20 cellular contexts compared by ENCODE assay signal in genomic region chr3:150174179-150174578, GRCh38.
"Had no signal": no experiment of that assay in that cellular context is flagged by ENCODE, and none has a peak within 500 bp of the region (broad histone marks: within the 10 kb centered on the region; RNA-seq: fewer than 3 reads in every experiment).

No MANE protein-coding gene starts in this region.

- H3K27ac Mint-ChIP-seq: naive B cell; stimulated activated memory B cell treated with anti-CD40 and anti-IgM and Interleukin-4, amounts not matched to agents 10 μg/mL and 1 μg/mL and 100 μg/mL, for 72 hours; stimulated activated naive CD8-positive, alpha-beta T cell treated with anti-CD3 and anti-CD28 coated beads, Interleukin-15, Interleukin-2, amounts not matched to agents 100 ng/mL and 50 ng/mL, for 24 hours had no signal

- H3K9me3 Mint-ChIP-seq: naive B cell; nephron; stimulated activated memory B cell treated with anti-CD40 and anti-IgM and Interleukin-4, amounts not matched to agents 10 μg/mL and 1 μg/mL and 100 μg/mL, for 72 hours; stimulated activated naive CD8-positive, alpha-beta T cell treated with anti-CD3 and anti-CD28 coated beads, Interleukin-15, Interleukin-2, amounts not matched to agents 100 ng/mL and 50 ng/mL, for 24 hours had no signal

- H2AFZ ChIP-seq: hepatocyte had no signal

- H3K4me3 Mint-ChIP-seq: naive B cell; nephron; stimulated activated memory B cell treated with anti-CD40 and anti-IgM and Interleukin-4, amounts not matched to agents 10 μg/mL and 1 μg/mL and 100 μg/mL, for 72 hours; stimulated activated naive CD8-positive, alpha-beta T cell treated with anti-CD3 and anti-CD28 coated beads, Interleukin-15, Interleukin-2, amounts not matched to agents 100 ng/mL and 50 ng/mL, for 24 hours had no signal

- DNase-seq: colonic mucosa; dermis blood vessel endothelial cell; erythroblast; foreskin melanocyte; head of caudate nucleus; mesendoderm; naive B cell; posterior cingulate gyrus; stimulated activated CD4-positive, alpha-beta T cell treated with anti-CD3 and anti-CD28 coated beads, Interleukin-15, amount 100 ng/mL, for 24 hours; stimulated activated CD4-positive, alpha-beta T cell treated with anti-CD3 and anti-CD28 coated beads, Interleukin-1b, Interleukin-23, amount 100 ng/mL, for 48 hours; stimulated activated CD4-positive, alpha-beta T cell treated with anti-CD3 and anti-CD28 coated beads, Interleukin-4, amount 100 ng/mL, for 24 hours; tibial artery; upper lobe of left lung; uterus had no signal

- H3K27me3 ChIP-seq: colonic mucosa, hepatocyte, neutrophil, tibial artery, upper lobe of left lung, uterus had no signal

- ATAC-seq: stimulated activated memory B cell treated with anti-CD40 and anti-IgM and Interleukin-4, amounts not matched to agents 10 μg/mL and 1 μg/mL and 100 μg/mL, for 72 hours had no signal

- H3K4me1 Mint-ChIP-seq: naive B cell; stimulated activated memory B cell treated with anti-CD40 and anti-IgM and Interleukin-4, amounts not matched to agents 10 μg/mL and 1 μg/mL and 100 μg/mL, for 72 hours had no signal

- H3K4me2 ChIP-seq: hepatocyte had no signal

- H3K27ac ChIP-seq: colonic mucosa, hepatocyte, neutrophil, tibial artery, upper lobe of left lung, uterus had no signal

- H3K4me3 ChIP-seq: colonic mucosa, hepatocyte, tibial artery, upper lobe of left lung, uterus had no signal

- H3K79me2 ChIP-seq: hepatocyte had no signal

- H3K4me1 ChIP-seq: colonic mucosa, upper lobe of left lung, uterus had no signal

- H3K9me3 ChIP-seq: colonic mucosa, neutrophil, tibial artery, upper lobe of left lung, uterus had no signal

- H3K36me3 ChIP-seq: colonic mucosa, neutrophil, tibial artery, upper lobe of left lung, uterus had no signal

- H3K36me3 Mint-ChIP-seq: naive B cell; stimulated activated memory B cell treated with anti-CD40 and anti-IgM and Interleukin-4, amounts not matched to agents 10 μg/mL and 1 μg/mL and 100 μg/mL, for 72 hours had no signal

- FAIRE-seq: endothelial cell of umbilical vein had no signal
